Comparison of ENCODE assay signal across 8 cellular contexts in genomic region chr12:20492251-20492728, GRCh38.
DNase-seq lines count a peak whose midpoint lies in the region; ATAC-seq and TF ChIP-seq lines count a peak whose summit lies in the region.

No MANE protein-coding gene starts in this region.

- no peak overlapping the region for H3K27ac ChIP-seq in HEK293 (ENCODE audit: extremely low read depth, low read depth, low read length)
- H3K27ac ChIP-seq in SK-N-SH (ENCODE audit: low read depth in 2 of 2, low read length in 1 of 2), result peak overlapping the region in 1 of 2 experiments; percentile 92; a peak in 3 of 4 replicates
- no peak overlapping the region for H3K27ac ChIP-seq in foreskin keratinocyte
- H3K27ac ChIP-seq in CD8-positive, alpha-beta memory T cell (ENCODE audit: low read depth, low read length), result no peak overlapping the region

- no peaks in the 10 kb centered on the region for H3K9me2 ChIP-seq in SK-N-SH

- H3F3A ChIP-seq in SK-N-SH (replicated peaks; ENCODE audit: insufficient read depth), result peaks cover 46% of the 10 kb centered on the region

- ATAC-seq in foreskin keratinocyte, result peak; percentile 9

- H3K36me3 ChIP-seq in HEK293 (ENCODE audit: control insufficient read depth in 2 of 2, insufficient read depth in 1 of 2, low read length in 2 of 2) (no peaks in the 10 kb centered on the region), SK-N-SH (replicated peaks in 1 of 2; ENCODE audit: control insufficient read depth in 1 of 2, insufficient read depth in 2 of 2, low read length in 1 of 2) (no peaks in the 10 kb centered on the region)
- H3K36me3 ChIP-seq in CD8-positive, alpha-beta memory T cell (ENCODE audit: insufficient read depth, low read length), result no peaks in the 10 kb centered on the region

- H3K4me1 Mint-ChIP-seq in CD8-positive, alpha-beta memory T cell, result peaks cover 0 to 4% (median 4%) of the 10 kb centered on the region in 3 donors

- no peak for TF ChIP-seq RAD21 in SK-N-SH (IDR thresholded peaks at IDR 0.05; ENCODE audit: low read length)

- CTCF ChIA-PET in HEK293 (lab: Yijun Ruan, JAX) (no interaction called here), SK-N-SH (lab: Yijun Ruan, JAX) (interaction anchor here (1.0 to 1.5 kb wide), 3 partner anchors 10 to 577 kb away, joined by 3 to 5 read pairs (median 3); no protein-coding TSS in a partner anchor)
- CTCF ChIA-PET in CD8-positive, alpha-beta memory T cell (lab: Charles Lee), result no interaction called here

- no peak overlapping the region for H3K4me3 Mint-ChIP-seq in CD8-positive, alpha-beta memory T cell

- TF ChIP-seq EP300 in SK-N-SH (IDR thresholded peaks at IDR 0.05; ENCODE audit: borderline replicate concordance in 1 of 2, low read depth in 1 of 2, low read length in 1 of 2), result peak in 1 of 2 experiments; percentile 84; a peak in 2 of 4 replicates

- POLR2A ChIA-PET in HEK293 (lab: Yijun Ruan, JAX) (no interaction called here), SK-N-SH (lab: Yijun Ruan, JAX) (interaction anchor here (0.5 kb wide), 1 partner anchor 54 kb away, joined by 3 read pairs; no protein-coding TSS in a partner anchor)
- POLR2A ChIA-PET in CD8-positive, alpha-beta memory T cell (lab: Charles Lee), result no interaction called here

- no peaks in the 10 kb centered on the region for H3K4me1 ChIP-seq in HEK293 (ENCODE audit: control insufficient read depth, insufficient read depth, low read length)
- peaks cover 19 to 34% of the 10 kb centered on the region in 2 experiments for H3K4me1 ChIP-seq in SK-N-SH (ENCODE audit: control insufficient read depth in 1 of 2, insufficient read depth in 2 of 2, low read depth in 1 of 2, low read length in 1 of 2)
- no peaks in the 10 kb centered on the region for H3K4me1 ChIP-seq in foreskin keratinocyte
- H3K4me1 ChIP-seq in CD8-positive, alpha-beta memory T cell (ENCODE audit: insufficient read depth, low read length), result no peaks in the 10 kb centered on the region

- TF ChIP-seq CTCF in HEK293 (tag by site-specific recombination; IDR thresholded peaks at IDR 0.05), result no peak
- TF ChIP-seq CTCF in SK-N-SH (IDR thresholded peaks at IDR 0.05), result no peak
- no peak for TF ChIP-seq CTCF in foreskin keratinocyte (conservative IDR thresholded peaks at IDR 0.05)

- H3K79me2 ChIP-seq in SK-N-SH (ENCODE audit: insufficient read depth), result peaks cover 27% of the 10 kb centered on the region

- peaks cover 0 to 1% of the 10 kb centered on the region in 2 donors for H3K27me3 Mint-ChIP-seq in CD8-positive, alpha-beta memory T cell

- H3K36me3 Mint-ChIP-seq in CD8-positive, alpha-beta memory T cell, result no peaks in the 10 kb centered on the region

- H2AFZ ChIP-seq in SK-N-SH (ENCODE audit: low read depth), result no peak overlapping the region

- no peak overlapping the region for H3K4me3 ChIP-seq in HEK293 (ENCODE audit: low read depth, low read length)
- peak overlapping the region in 1 of 2 experiments; percentile 18; a peak in 1 of 4 replicates for H3K4me3 ChIP-seq in SK-N-SH (ENCODE audit: low read depth in 2 of 2, low read length in 1 of 2)
- H3K4me3 ChIP-seq in CD8-positive, alpha-beta memory T cell (ENCODE audit: low read length), result no peak overlapping the region

- H3K27me3 ChIP-seq in SK-N-SH (ENCODE audit: insufficient read depth) (no peaks in the 10 kb centered on the region), foreskin keratinocyte (no peaks in the 10 kb centered on the region)
- H3K27me3 ChIP-seq in CD8-positive, alpha-beta memory T cell (ENCODE audit: insufficient read depth, low read length, poor library complexity, severe bottlenecking), result no peaks in the 10 kb centered on the region

- no peaks in the 10 kb centered on the region for H4K20me1 ChIP-seq in SK-N-SH (ENCODE audit: insufficient read depth)

- DNase-seq in CD1c-positive myeloid dendritic cell (ENCODE audit: extremely low spot score) (peak; percentile 62), SK-N-SH (no peak), foreskin keratinocyte (peak; percentile 0 to 1), DMS 273 treated with DMSO at 0.1 percent for 48 hours (lab: John Stamatoyannopoulos, UW) (no peak), NCI-H446 treated with DMSO at 0.1 percent for 48 hours (lab: John Stamatoyannopoulos, UW) (no peak), mesenteric fat pad (ENCODE audit: low spot score) (no peak)
- no peak for DNase-seq in CD8-positive, alpha-beta memory T cell

- 51% methylated on average over 4 of the region's 4 CpGs for WGBS in SK-N-SH (ENCODE audit: low lambda C conversion rate)

- peaks cover 0 to 3% (median 0%) of the 10 kb centered on the region in 5 donors for H3K9me3 Mint-ChIP-seq in CD8-positive, alpha-beta memory T cell

- H3K9me3 ChIP-seq in HEK293 (ENCODE audit: control insufficient read depth, insufficient read depth, low read depth, low read length), result no peaks in the 10 kb centered on the region
- no peaks in the 10 kb centered on the region for H3K9me3 ChIP-seq in SK-N-SH
- no peaks in the 10 kb centered on the region for H3K9me3 ChIP-seq in CD8-positive, alpha-beta memory T cell (ENCODE audit: low read length)

- H3K4me2 ChIP-seq in SK-N-SH, result peak overlapping the region; percentile 46

- no peak overlapping the region for H3K27ac Mint-ChIP-seq in CD8-positive, alpha-beta memory T cell

- H3K9ac ChIP-seq in SK-N-SH, result peak overlapping the region; percentile 33; the same call in 1 of the 2 replicates

TF ChIP-seq in HEK293, 187 proteins besides CTCF, POLR2A, EP300 and RAD21:
- TF ChIP-seq SETDB1 (IDR thresholded peaks at IDR 0.05; ENCODE audit: insufficient read length, low read length) (peak; percentile 16), ZNF366 (tag by site-specific recombination; conservative IDR thresholded peaks at IDR 0.05) (no peak)

TF ChIP-seq in SK-N-SH, 30 proteins besides CTCF, POLR2A, EP300 and RAD21 (continues in another document):
- peak; percentile 47 for TF ChIP-seq PBX3 (IDR thresholded peaks at IDR 0.05)
- peak; percentile 73; the same call in 1 of the 2 replicates for TF ChIP-seq MEF2A (IDR thresholded peaks at IDR 0.05; ENCODE audit: borderline replicate concordance, low read depth)
- TF ChIP-seq ELF1 (IDR thresholded peaks at IDR 0.05), result peak; percentile 53
- peak; percentile 75 for TF ChIP-seq TCF12 (IDR thresholded peaks at IDR 0.05)
- TF ChIP-seq RCOR1 (IDR thresholded peaks at IDR 0.05; ENCODE audit: low read length), result no peak
- TF ChIP-seq JUND (IDR thresholded peaks at IDR 0.05), result peak; percentile 81
- TF ChIP-seq NFIC (IDR thresholded peaks at IDR 0.05; ENCODE audit: borderline replicate concordance), result no peak
- 0 out of 2 replicates have a peak, but pooled peaks have one; percentile 12 for TF ChIP-seq TEAD4 (IDR thresholded peaks at IDR 0.05; ENCODE audit: borderline replicate concordance, insufficient read depth)
- peak; percentile 88 for TF ChIP-seq RXRA (IDR thresholded peaks at IDR 0.05; ENCODE audit: borderline replicate concordance, low read depth)
- TF ChIP-seq, protein P1, sequence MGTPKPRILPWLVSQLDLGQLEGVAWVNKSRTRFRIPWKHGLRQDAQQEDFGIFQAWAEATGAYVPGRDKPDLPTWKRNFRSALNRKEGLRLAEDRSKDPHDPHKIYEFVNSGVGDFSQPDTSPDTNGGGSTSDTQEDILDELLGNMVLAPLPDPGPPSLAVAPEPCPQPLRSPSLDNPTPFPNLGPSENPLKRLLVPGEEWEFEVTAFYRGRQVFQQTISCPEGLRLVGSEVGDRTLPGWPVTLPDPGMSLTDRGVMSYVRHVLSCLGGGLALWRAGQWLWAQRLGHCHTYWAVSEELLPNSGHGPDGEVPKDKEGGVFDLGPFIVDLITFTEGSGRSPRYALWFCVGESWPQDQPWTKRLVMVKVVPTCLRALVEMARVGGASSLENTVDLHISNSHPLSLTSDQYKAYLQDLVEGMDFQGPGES (IDR thresholded peaks at IDR 0.05; ENCODE audit: low read depth, low read length), result no peak
- no peak for TF ChIP-seq REST (IDR thresholded peaks at IDR 0.05; ENCODE audit: low read depth, low read length)
- TF ChIP-seq FOSL2 (IDR thresholded peaks at IDR 0.05; ENCODE audit: borderline replicate concordance, low read depth), result peak; percentile 89

Comparison
In these comparisons a context has a peak if more than half of its experiments do, and no peak if none do; other contexts are left out.
1. DNase-seq: peak in CD1c-positive myeloid dendritic cell (single experiment) and foreskin keratinocyte (2 of 2); none in SK-N-SH (single experiment), DMS 273 treated with DMSO at 0.1 percent for 48 hours (single experiment), CD8-positive, alpha-beta memory T cell (0 of 5), NCI-H446 treated with DMSO at 0.1 percent for 48 hours (single experiment) and mesenteric fat pad (single experiment).